Comparison of ENCODE assay signal across 17 cellular contexts in genomic region chr10:84196083-84196482, GRCh38. TPM values are rescaled to one million over a fixed set of nuclear protein-coding genes. Genes with fewer than 3 reads are reported as not detected.
A peak's percentile ranks its signal among the peaks of the same experiment; 100 is the strongest.
DNase-seq lines count a peak whose midpoint lies in the region; ATAC-seq and TF ChIP-seq lines count a peak whose summit lies in the region.
"Had no signal": no experiment of that assay in that cellular context is flagged by ENCODE, and none has a peak within 500 bp of the region (broad histone marks: within the 10 kb centered on the region; RNA-seq: fewer than 3 reads in every experiment).

No MANE protein-coding gene starts in this region.

- H3K4me1 ChIP-seq in mucosa of descending colon (ENCODE audit: low read depth) (peaks cover 42% of the 10 kb centered on the region), left ventricle myocardium inferior (peaks cover 30% of the 10 kb centered on the region), spleen (peaks cover 0 to 32% (median 19%) of the 10 kb centered on the region in 6 donors)
- H3K4me1 ChIP-seq: SJCRH30 had no signal

- DNase-seq in DMS153 treated with DMSO at 0.1 percent for 48 hours (lab: John Stamatoyannopoulos, UW; ENCODE audit: unreplicated experiment) (peak; percentile 80), NCI-H1092 treated with DMSO at 0.1 percent for 48 hours (lab: John Stamatoyannopoulos, UW) (peak; percentile 81), NCI-H748 (lab: John Stamatoyannopoulos, UW; ENCODE audit: unreplicated experiment) (peak; percentile 87), mucosa of descending colon (peak in 2 of 3 donors; percentile 70 to 85), left ventricle myocardium inferior (no peak), amygdala (lab: John Stamatoyannopoulos, UW) (no peak), spleen (no peak)
- DNase-seq in activated CD4-positive, alpha-beta T cell treated with anti-CD3 and anti-CD28 coated beads for 48 hours, result no peak
- DNase-seq: activated CD4-positive, alpha-beta T cell treated with anti-CD3 and anti-CD28 coated beads, Interleukin-2, amount 50 U/mL, for 4 hours; cortex of kidney; heart right ventricle had no signal

- no peaks in the 10 kb centered on the region for H3K36me3 ChIP-seq in mucosa of descending colon (ENCODE audit: low read depth)
- no peaks in the 10 kb centered on the region for H3K36me3 ChIP-seq in left ventricle myocardium inferior
- H3K36me3 ChIP-seq in spleen, result no peaks in the 10 kb centered on the region
- H3K36me3 ChIP-seq: BLaER1 treated with 17β-estradiol and CSF1 and Interleukin-3, amounts not matched to agents 10 nM and 100 nM; heart right ventricle; SJCRH30 had no signal

- no peak overlapping the region for H3K4me3 ChIP-seq in mucosa of descending colon
- H3K4me3 ChIP-seq in left ventricle myocardium inferior, result no peak overlapping the region
- no peak overlapping the region for H3K4me3 ChIP-seq in spleen
- H3K4me3 ChIP-seq: BLaER1 treated with 17β-estradiol and CSF1 and Interleukin-3, amounts not matched to agents 10 nM and 100 nM; heart right ventricle; SJCRH30 had no signal

- no peak overlapping the region for H3K27ac ChIP-seq in left ventricle myocardium inferior (replicated peaks)
- peak overlapping the region in 1 of 8 donors; percentile 15 for H3K27ac ChIP-seq in spleen
- H3K27ac ChIP-seq: BLaER1 treated with 17β-estradiol and CSF1 and Interleukin-3, amounts not matched to agents 10 nM and 100 nM; heart right ventricle; SJCRH30 had no signal

- TF ChIP-seq POLR2A in spleen (IDR thresholded peaks at IDR 0.05), result no peak

- WGBS in spleen, 5 donors, result 34 to 53% (median 43%) methylated on average over 4 of the region's 4 CpGs

- H3K9me3 ChIP-seq in mucosa of descending colon, result no peaks in the 10 kb centered on the region
- H3K9me3 ChIP-seq in left ventricle myocardium inferior (replicated peaks), result no peaks in the 10 kb centered on the region
- H3K9me3 ChIP-seq in spleen, result no peaks in the 10 kb centered on the region
- H3K9me3 ChIP-seq: heart right ventricle, SJCRH30 had no signal

- peak; percentile 62 for ATAC-seq in mucosa of descending colon

- intact Hi-C loops in mucosa of descending colon (cut with DNase I, micrococcal nuclease) (no loop called here), left ventricle myocardium inferior (cut with micrococcal nuclease) (no loop called here), spleen (cut with DNase I; ENCODE audit: low total_unique reads) (no loop called here)

- TF ChIP-seq CTCF in mucosa of descending colon (IDR thresholded peaks at IDR 0.05) (no peak), left ventricle myocardium inferior (IDR thresholded peaks at IDR 0.05; ENCODE audit: borderline replicate concordance) (no peak), spleen (IDR thresholded peaks at IDR 0.05 in 8 of 11, conservative IDR thresholded peaks at IDR 0.05 in 3 of 11) (no peak)

- H3K27me3 ChIP-seq in left ventricle myocardium inferior (ENCODE audit: low read depth), result peaks cover 67% of the 10 kb centered on the region
- H3K27me3 ChIP-seq in spleen (replicated peaks in 1 of 7), result peaks cover 6 to 61% (median 21%) of the 10 kb centered on the region in 7 donors
- H3K27me3 ChIP-seq: SJCRH30 had no signal

RNA-seq across cellular contexts. Expression of gene CDHR1, which starts 1.7 kb away (rescaled TPM):
- total RNA-seq in mucosa of descending colon (100 to 1,000 TPM in 2 of 3 donors, 10 to 100 TPM in 1; 39.6 to 169 (median 114) TPM), left ventricle myocardium inferior (0.41 TPM), spleen (10 to 100 TPM in 1 of 7 donors, 1 to 10 TPM in 6; 2.5 to 10.6 (median 7.3) TPM)
- polyA plus RNA-seq in spleen, result 1 to 10 TPM in 2 of 3 donors, under 1 TPM in 1; 0.53 to 2.2 (median 2.1) TPM
- polyA plus RNA-seq: aorta had no signal

RNA-seq across cellular contexts. Expression of gene GPR15LG, which starts 22.5 kb away (rescaled TPM):
- 100 to 1,000 TPM; 231 to 725 (median 467) TPM for total RNA-seq in mucosa of descending colon
- total RNA-seq in left ventricle myocardium inferior, result not detected
- total RNA-seq in spleen, result not detected
- polyA plus RNA-seq in spleen, result under 1 TPM in 1 of 3 donors, not detected in 2; 0.16 TPM
- total RNA-seq: activated T-helper 1 cell treated with anti-CD3 and anti-CD28 coated beads, Interleukin-12 subunit alpha, Interleukin-12 subunit beta, Interleukin-2, Interleukin-4 antibody, amounts not matched to agents 30 ng/mL and 10 ng/mL and 1 ng/mL, durations not matched to agents 14 hours and 24 hours and 36 hours; aorta; epithelial cell of proximal tubule; heart right ventricle; SJCRH30; temporal lobe had no signal
- polyA plus RNA-seq: heart right ventricle had no signal

RNA-seq across cellular contexts. Expression of gene LRIT2, which starts 29.3 kb away (rescaled TPM):
- total RNA-seq in mucosa of descending colon, result not detected
- not detected for total RNA-seq in left ventricle myocardium inferior
- not detected for total RNA-seq in spleen
- not detected for polyA plus RNA-seq in spleen
- total RNA-seq: activated T-helper 1 cell treated with anti-CD3 and anti-CD28 coated beads, Interleukin-12 subunit alpha, Interleukin-12 subunit beta, Interleukin-2, Interleukin-4 antibody, amounts not matched to agents 30 ng/mL and 10 ng/mL and 1 ng/mL, durations not matched to agents 14 hours and 24 hours and 36 hours; aorta; epithelial cell of proximal tubule; heart right ventricle; SJCRH30; temporal lobe had no signal
- polyA plus RNA-seq: aorta, heart right ventricle had no signal

RNA-seq across cellular contexts. Expression of gene LRIT1, which starts 45.3 kb away (rescaled TPM):
- total RNA-seq in mucosa of descending colon (not detected), left ventricle myocardium inferior (not detected), spleen (not detected)
- not detected for polyA plus RNA-seq in spleen
- total RNA-seq: activated T-helper 1 cell treated with anti-CD3 and anti-CD28 coated beads, Interleukin-12 subunit alpha, Interleukin-12 subunit beta, Interleukin-2, Interleukin-4 antibody, amounts not matched to agents 30 ng/mL and 10 ng/mL and 1 ng/mL, durations not matched to agents 14 hours and 24 hours and 36 hours; aorta; epithelial cell of proximal tubule; SJCRH30; temporal lobe had no signal
- polyA plus RNA-seq: aorta, heart right ventricle had no signal

RNA-seq across cellular contexts. Expression of gene RGR, which starts 48.8 kb away (rescaled TPM):
- total RNA-seq in mucosa of descending colon (not detected), left ventricle myocardium inferior (0.19 TPM), spleen (not detected)
- polyA plus RNA-seq in spleen, result not detected
- total RNA-seq: activated T-helper 1 cell treated with anti-CD3 and anti-CD28 coated beads, Interleukin-12 subunit alpha, Interleukin-12 subunit beta, Interleukin-2, Interleukin-4 antibody, amounts not matched to agents 30 ng/mL and 10 ng/mL and 1 ng/mL, durations not matched to agents 14 hours and 24 hours and 36 hours; aorta; epithelial cell of proximal tubule had no signal
- polyA plus RNA-seq: aorta had no signal

Comparison
In these comparisons a context has a peak if more than half of its experiments do, and no peak if none do; other contexts are left out.
1. DNase-seq: peak in DMS153 treated with DMSO at 0.1 percent for 48 hours (single experiment), NCI-H1092 treated with DMSO at 0.1 percent for 48 hours (single experiment), NCI-H748 (single experiment) and mucosa of descending colon (2 of 3); none in activated CD4-positive, alpha-beta T cell treated with anti-CD3 and anti-CD28 coated beads for 48 hours (single experiment), left ventricle myocardium inferior (single experiment), amygdala (0 of 56) and spleen (single experiment).
2. RNA of gene GPR15LG, which starts 22.5 kb away (total RNA-seq): 231 to 725 TPM in mucosa of descending colon; not detected in left ventricle myocardium inferior (single experiment) and not detected in spleen; every median in the first group is over 100 times any median in the second.